ENCODE assay signal across 12 cellular contexts in genomic region chr1:96309783-96310182, GRCh38.
A peak's percentile ranks its signal among the peaks of the same experiment; 100 is the strongest.
DNase-seq lines count a peak whose midpoint lies in the region; FAIRE-seq and TF ChIP-seq lines count a peak whose summit lies in the region.
"Had no signal": no experiment of that assay in that cellular context is flagged by ENCODE, and none has a peak within 500 bp of the region (broad histone marks: within the 10 kb centered on the region; RNA-seq: fewer than 3 reads in every experiment).

No MANE protein-coding gene starts in this region.

- TF ChIP-seq POLR2A in NB4 (IDR thresholded peaks at IDR 0.05; ENCODE audit: extremely low read depth, insufficient read length), result no peak

- H3K27me3 ChIP-seq in bronchial epithelial cell (ENCODE audit: control insufficient read depth, insufficient read depth, low read length), result no peaks in the 10 kb centered on the region

- no peaks in the 10 kb centered on the region for H3K36me3 ChIP-seq in bronchial epithelial cell (ENCODE audit: control insufficient read depth, insufficient read depth, low read length)

- TF ChIP-seq CTCF in NB4 (IDR thresholded peaks at IDR 0.05; ENCODE audit: low read depth, low read length) (no peak), bronchial epithelial cell (IDR thresholded peaks at IDR 0.05; ENCODE audit: insufficient read depth, low read length, severe bottlenecking) (no peak)

- FAIRE-seq in bronchial epithelial cell (lab: Jason Lieb, UNC), result no peak

- intact Hi-C loops in head of caudate nucleus (cut with DNase I), result no loop called here
- intact Hi-C loops in posterior vena cava (cut with DNase I), result no loop called here

- DNase-seq in EL, result peak; percentile 77
- DNase-seq in NB4 (ENCODE audit: low read depth), result peak; percentile 92
- peak; percentile 78 for DNase-seq in bronchial epithelial cell (ENCODE audit: low read depth)
- DNase-seq in myocyte (ENCODE audit: low read depth), result peak; percentile 24
- no peak for DNase-seq in activated T-cell treated with anti-CD3 and anti-CD28 coated beads for 4 hours
- no peak for DNase-seq in head of caudate nucleus
- no peak for DNase-seq in T-helper 9 cell
- no peak for DNase-seq in posterior vena cava (ENCODE audit: low spot score)
- DNase-seq: activated CD4-positive, alpha-beta T cell treated with anti-CD3 and anti-CD28 coated beads for 1 hour; activated naive CD4-positive, alpha-beta T cell treated with anti-CD3 and anti-CD28 coated beads, Interleukin-2, amount 50 U/mL, for 16 hours; DMS 273 treated with DMSO at 0.1 percent for 48 hours; NCI-H1105 had no signal

- H3K4me3 ChIP-seq in NB4 (ENCODE audit: low read depth, low read length) (no peak overlapping the region), bronchial epithelial cell (ENCODE audit: low read depth, low read length) (no peak overlapping the region)

Comparison
In these comparisons a context has a peak if more than half of its experiments do, and no peak if none do; other contexts are left out.
1. DNase-seq: peak in EL (single experiment), NB4 (single experiment), bronchial epithelial cell (single experiment) and myocyte (single experiment); none in activated T-cell treated with anti-CD3 and anti-CD28 coated beads for 4 hours (single experiment), head of caudate nucleus (0 of 42), T-helper 9 cell (single experiment) and posterior vena cava (single experiment).